11 cellular contexts compared by ENCODE assay signal in the genomic region with DNA sequence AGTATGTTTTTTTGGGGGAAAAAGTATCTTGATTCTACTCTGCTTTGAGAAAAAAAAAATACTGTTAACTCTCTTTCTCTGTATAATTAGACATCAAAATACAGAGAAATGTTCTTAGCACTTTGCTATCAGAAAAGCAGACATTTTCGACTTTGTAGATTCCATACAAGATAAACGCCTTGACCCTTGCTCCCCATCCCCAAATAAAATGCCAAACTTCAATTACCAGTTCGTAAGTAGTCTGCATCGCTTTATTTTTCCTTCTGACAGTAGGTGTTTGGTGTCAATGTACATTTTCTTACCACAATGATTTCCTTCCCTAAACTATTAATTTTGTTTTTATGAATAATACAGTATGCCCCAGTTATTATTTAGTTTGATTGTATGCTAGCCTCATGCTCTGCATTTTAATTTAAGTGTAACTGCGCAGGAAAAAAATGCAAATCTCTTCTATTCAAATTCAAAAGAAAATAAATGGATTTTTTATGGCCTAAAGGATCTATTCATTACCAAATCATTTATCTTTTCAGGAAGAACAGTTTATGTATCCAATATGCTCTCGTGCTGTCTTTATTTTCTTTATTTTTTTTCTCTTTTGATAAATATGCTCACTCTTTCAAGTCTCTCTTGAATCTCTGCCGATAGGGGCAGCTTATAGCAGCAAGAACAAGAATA.
DNase-seq lines count a peak whose midpoint lies in the region; ATAC-seq and TF ChIP-seq lines count a peak whose summit lies in the region.
"Had no signal": no experiment of that assay in that cellular context is flagged by ENCODE, and none has a peak within 500 bp of the region (broad histone marks: within the 10 kb centered on the region; RNA-seq: fewer than 3 reads in every experiment).

No MANE protein-coding gene starts in this region.

- H3K27ac ChIP-seq in cardiac muscle cell (peak overlapping the region; percentile 5), iPS-18a (ENCODE audit: low read length) (no peak overlapping the region), upper lobe of right lung (no peak overlapping the region)

- no peak overlapping the region for H3K4me3 Mint-ChIP-seq in T-helper 17 cell

- ATAC-seq in left cardiac atrium, result no peak
- ATAC-seq in T-helper 17 cell, result no peak
- no peak for ATAC-seq in upper lobe of right lung

- peak overlapping the region; percentile 43 for H3K27ac Mint-ChIP-seq in T-helper 17 cell

- intact Hi-C loops in left cardiac atrium (cut with DNase I) (no loop called here), upper lobe of right lung (cut with DNase I) (no loop called here)

- no peaks in the 10 kb centered on the region for H3K27me3 Mint-ChIP-seq in T-helper 17 cell

- no peaks in the 10 kb centered on the region for H3K9me3 ChIP-seq in cardiac muscle cell (ENCODE audit: low read depth)
- no peaks in the 10 kb centered on the region for H3K9me3 ChIP-seq in T-helper 17 cell (ENCODE audit: control insufficient read depth, low read length, poor library complexity, severe bottlenecking)
- H3K9me3 ChIP-seq in iPS-18a (ENCODE audit: control insufficient read depth, low read depth, low read length), result no peaks in the 10 kb centered on the region
- no peaks in the 10 kb centered on the region for H3K9me3 ChIP-seq in upper lobe of right lung

- H3K27me3 ChIP-seq in cardiac muscle cell (no peaks in the 10 kb centered on the region), iPS-18a (ENCODE audit: control insufficient read depth, insufficient read depth, low read length) (no peaks in the 10 kb centered on the region), upper lobe of right lung (no peaks in the 10 kb centered on the region)

- peaks cover 6% of the 10 kb centered on the region for H3K4me1 Mint-ChIP-seq in T-helper 17 cell

- no peak overlapping the region for H3K4me3 ChIP-seq in cardiac muscle cell
- H3K4me3 ChIP-seq in iPS-18a (ENCODE audit: low read length), result peak overlapping the region; percentile 2
- no peak overlapping the region for H3K4me3 ChIP-seq in upper lobe of right lung

- peak in 1 of 2 donors; percentile 24 for DNase-seq in cardiac muscle cell (ENCODE audit: low read depth in 1 of 2, low spot score in 1 of 2)
- DNase-seq in left cardiac atrium, result no peak
- DNase-seq in T-helper 17 cell, result no peak
- DNase-seq in superior temporal gyrus (ENCODE audit: extremely low spot score), result peak; percentile 63
- DNase-seq in NCI-H1048 (lab: John Stamatoyannopoulos, UW), result no peak
- no peak for DNase-seq in upper lobe of right lung
- DNase-seq in hypothalamus (lab: John Stamatoyannopoulos, UW), result no peak
- DNase-seq: activated gamma-delta T cell treated with Interleukin-2 at 50 U/mL for 16 hours; NCI-H345; stimulated activated CD4-positive, alpha-beta T cell treated with anti-CD3 and anti-CD28 coated beads, Interleukin-4, amount 100 ng/mL, for 24 hours had no signal

- H3K4me1 ChIP-seq in cardiac muscle cell (ENCODE audit: low read depth), result peaks cover 31% of the 10 kb centered on the region
- H3K4me1 ChIP-seq in iPS-18a (ENCODE audit: control insufficient read depth, low read depth, low read length), result peaks cover 26% of the 10 kb centered on the region
- peaks cover 13% of the 10 kb centered on the region for H3K4me1 ChIP-seq in upper lobe of right lung

- peak overlapping the region; percentile 14 for H3K9ac ChIP-seq in iPS-18a (ENCODE audit: low read length)

- H3K36me3 ChIP-seq in cardiac muscle cell (no peaks in the 10 kb centered on the region), iPS-18a (ENCODE audit: control insufficient read depth, low read depth, low read length) (no peaks in the 10 kb centered on the region), upper lobe of right lung (no peaks in the 10 kb centered on the region)

- H3K36me3 Mint-ChIP-seq in T-helper 17 cell (ENCODE audit: low read depth), result no peaks in the 10 kb centered on the region

- TF ChIP-seq CTCF in cardiac muscle cell (IDR thresholded peaks at IDR 0.05; ENCODE audit: low read depth, low read length) (peak; percentile 7), upper lobe of right lung (IDR thresholded peaks at IDR 0.05) (no peak)
